13 cellular contexts compared by ENCODE assay signal in the genomic region with DNA sequence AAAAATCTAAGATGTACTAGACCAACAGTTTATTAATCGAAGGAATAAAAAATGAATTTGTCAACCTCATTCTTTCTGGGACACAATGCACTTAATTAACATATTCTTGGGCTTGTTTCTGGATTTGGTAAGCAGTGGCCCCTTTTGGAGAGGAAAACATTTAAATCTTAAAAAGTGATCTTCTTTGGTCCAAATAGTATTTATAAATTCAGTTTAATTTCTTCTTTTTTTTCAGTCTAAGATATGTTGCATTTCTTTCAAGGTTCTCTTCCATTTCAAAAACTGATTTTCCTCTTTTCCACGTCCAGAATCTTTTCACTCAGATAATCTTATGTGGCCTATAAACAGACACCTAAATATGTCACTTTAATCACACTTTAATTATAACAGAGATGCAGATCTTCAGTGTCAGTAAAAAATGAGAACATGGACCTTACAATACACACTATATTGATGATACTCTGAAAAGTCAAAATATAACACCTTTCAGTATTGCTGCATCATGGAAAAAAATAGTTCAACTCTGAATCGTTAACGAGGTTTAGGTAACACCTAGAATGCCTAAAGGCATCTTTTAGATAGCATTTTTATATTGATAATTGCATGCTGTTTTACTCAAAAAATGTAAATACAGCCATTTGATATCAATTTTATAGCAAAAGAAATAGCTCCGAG. TPM values are rescaled to one million over a fixed set of nuclear protein-coding genes. Genes with fewer than 3 reads are reported as not detected.
A peak's percentile ranks its signal among the peaks of the same experiment; 100 is the strongest.
DNase-seq lines count a peak whose midpoint lies in the region; ATAC-seq and TF ChIP-seq lines count a peak whose summit lies in the region.
"Had no signal": no experiment of that assay in that cellular context is flagged by ENCODE, and none has a peak within 500 bp of the region (broad histone marks: within the 10 kb centered on the region; RNA-seq: fewer than 3 reads in every experiment).

No MANE protein-coding gene starts in this region.

- TF ChIP-seq CTCF in fibroblast of lung (conservative IDR thresholded peaks at IDR 0.05 in 1 of 2, IDR thresholded peaks at IDR 0.05 in 1 of 2; ENCODE audit: low read depth in 1 of 2, low read length in 2 of 2): no peak
- TF ChIP-seq CTCF in progenitor cell of endocrine pancreas (IDR thresholded peaks at IDR 0.05; ENCODE audit: unreplicated experiment): no peak
- TF ChIP-seq CTCF in ascending aorta (IDR thresholded peaks at IDR 0.05): no peak

- H3K4me3 ChIP-seq in fibroblast of lung (replicated peaks in 1 of 4; ENCODE audit: control extremely low read depth in 1 of 4, insufficient read depth in 1 of 4, low read depth in 3 of 4, low read length in 4 of 4): no peak overlapping the region
- H3K4me3 ChIP-seq in ascending aorta: no peak overlapping the region

- H3K36me3 Mint-ChIP-seq in progenitor cell of endocrine pancreas (ENCODE audit: insufficient read depth): no peaks in the 10 kb centered on the region

- H3K36me3 ChIP-seq in fibroblast of lung (ENCODE audit: control insufficient read depth, insufficient read depth, low read length) (no peaks in the 10 kb centered on the region), ascending aorta (no peaks in the 10 kb centered on the region)
- H3K36me3 ChIP-seq: neutrophil had no signal

- H3K9ac ChIP-seq in fibroblast of lung (ENCODE audit: insufficient read depth, low read length): no peak overlapping the region

- H3K27ac ChIP-seq in fibroblast of lung (ENCODE audit: insufficient read depth, low read length) (no peak overlapping the region), ascending aorta (no peak overlapping the region)
- H3K27ac ChIP-seq: neutrophil had no signal

- H3K27me3 Mint-ChIP-seq in progenitor cell of endocrine pancreas: no peaks in the 10 kb centered on the region

- H3K27me3 ChIP-seq in fibroblast of lung (ENCODE audit: control insufficient read depth, insufficient read depth, low read length): no peaks in the 10 kb centered on the region
- H3K27me3 ChIP-seq in ascending aorta: no peaks in the 10 kb centered on the region

- H3K4me2 ChIP-seq in fibroblast of lung (ENCODE audit: extremely low read depth, insufficient read depth, low read length): peak overlapping the region; percentile 23

- peak; percentile 44 for DNase-seq in DMS53 treated with DMSO at 0.1 percent for 48 hours (lab: John Stamatoyannopoulos, UW; ENCODE audit: unreplicated experiment)
- DNase-seq in OCI-M1 (lab: John Stamatoyannopoulos, UW): peak; percentile 48
- no peak for DNase-seq in fibroblast of lung (ENCODE audit: low read depth in 2 of 2)
- DNase-seq in progenitor cell of endocrine pancreas (ENCODE audit: low spot score, unreplicated experiment): no peak
- DNase-seq in ascending aorta (ENCODE audit: low spot score in 2 of 2): no peak
- DNase-seq in SHP77 treated with DMSO at 0.1 percent for 48 hours (lab: John Stamatoyannopoulos, UW): no peak
- DNase-seq: activated T-cell treated with anti-CD3 and anti-CD28 coated beads, Interleukin-2, amount 50 U/mL, for 72 hours; Calu3; cerebellar nuclear complex had no signal

- H3K79me2 ChIP-seq in fibroblast of lung (ENCODE audit: control insufficient read depth, insufficient read depth, low read length): no peaks in the 10 kb centered on the region

- peaks cover 36% of the 10 kb centered on the region for H3K4me1 Mint-ChIP-seq in progenitor cell of endocrine pancreas (ENCODE audit: low read depth)

- H3K9me3 Mint-ChIP-seq in progenitor cell of endocrine pancreas (ENCODE audit: low read depth): no peaks in the 10 kb centered on the region
- H3K9me3 Mint-ChIP-seq: activated T-cell treated with anti-CD3 and anti-CD28 coated beads, Interleukin-2, amount 50 U/mL, for 72 hours had no signal

- H3K9me3 ChIP-seq in fibroblast of lung (ENCODE audit: control insufficient read depth, insufficient read depth, low read depth, low read length) (no peaks in the 10 kb centered on the region), ascending aorta (no peaks in the 10 kb centered on the region)
- H3K9me3 ChIP-seq: neutrophil had no signal

- peak overlapping the region; percentile 91 for H3K27ac Mint-ChIP-seq in progenitor cell of endocrine pancreas
- H3K27ac Mint-ChIP-seq: activated T-cell treated with anti-CD3 and anti-CD28 coated beads, Interleukin-2, amount 50 U/mL, for 72 hours had no signal

- no peak for ATAC-seq in GM18861 (IDR thresholded peaks at IDR 0.05; ENCODE audit: unreplicated experiment)
- no peak for ATAC-seq in HG02623 (IDR thresholded peaks at IDR 0.05; ENCODE audit: unreplicated experiment)
- ATAC-seq: activated T-cell treated with anti-CD3 and anti-CD28 coated beads, Interleukin-2, amount 50 U/mL, for 72 hours had no signal

- peaks cover 6% of the 10 kb centered on the region for H3K4me1 ChIP-seq in fibroblast of lung (ENCODE audit: control insufficient read depth, extremely low read depth, insufficient read depth, low read length)
- peaks cover 0 to 4% of the 10 kb centered on the region in 2 donors for H3K4me1 ChIP-seq in ascending aorta

- H3K4me3 Mint-ChIP-seq in progenitor cell of endocrine pancreas (ENCODE audit: low read depth): peak overlapping the region; percentile 78

- no peaks in the 10 kb centered on the region for H4K20me1 ChIP-seq in fibroblast of lung (ENCODE audit: control insufficient read depth, extremely low read depth, insufficient read depth, low read length)

- intact Hi-C loops in ascending aorta (cut with DNase I): loop anchor here (5.0 to 10.0 kb wide), 7 partner anchors 723 to 1905 kb away; partner anchors contain the start of genes BMI1, MSRB2, OTUD1 and PIP4K2A

- H2AFZ ChIP-seq in fibroblast of lung (ENCODE audit: low read length): no peak overlapping the region

RNA-seq across cellular contexts. Expression of gene SKIDA1, which starts 3.9 kb away (rescaled TPM):
- total RNA-seq in fibroblast of lung: 0.50 and 0.51 TPM in 2 replicates
- polyA plus RNA-seq in fibroblast of lung: 0.28 and 0.49 TPM in 2 replicates
- 0.16 and 0.73 TPM in 2 replicates for polyA plus RNA-seq in fibroblast of lung (2012)
- polyA minus RNA-seq in fibroblast of lung (ENCODE audit: low replicate concordance): 0.15 and 1.1 TPM in 2 replicates
- total RNA-seq in progenitor cell of endocrine pancreas: 13.6 and 15.3 TPM in 2 replicates
- total RNA-seq in ascending aorta: not detected
- total RNA-seq: OCI-LY7 had no signal

RNA-seq across cellular contexts. Expression of gene MLLT10, which starts 4.7 kb away (rescaled TPM):
- total RNA-seq in fibroblast of lung (33.1 and 56.3 TPM in 2 replicates), progenitor cell of endocrine pancreas (55.7 and 65.6 TPM in 2 replicates), ascending aorta (16.3 TPM)
- 25.1 and 25.6 TPM in 2 replicates for polyA plus RNA-seq in fibroblast of lung
- 12.8 and 14.0 TPM in 2 replicates for polyA plus RNA-seq in fibroblast of lung (2012)
- polyA minus RNA-seq in fibroblast of lung (ENCODE audit: low replicate concordance): 12.3 and 26.8 TPM in 2 replicates

Comparison
In these comparisons a context has a peak if more than half of its experiments do, and no peak if none do; other contexts are left out.
1. DNase-seq: peak in DMS53 treated with DMSO at 0.1 percent for 48 hours (single experiment) and OCI-M1 (single experiment); none in fibroblast of lung (0 of 2), progenitor cell of endocrine pancreas (single experiment), ascending aorta (0 of 2) and SHP77 treated with DMSO at 0.1 percent for 48 hours (single experiment).